In the genomic region with DNA sequence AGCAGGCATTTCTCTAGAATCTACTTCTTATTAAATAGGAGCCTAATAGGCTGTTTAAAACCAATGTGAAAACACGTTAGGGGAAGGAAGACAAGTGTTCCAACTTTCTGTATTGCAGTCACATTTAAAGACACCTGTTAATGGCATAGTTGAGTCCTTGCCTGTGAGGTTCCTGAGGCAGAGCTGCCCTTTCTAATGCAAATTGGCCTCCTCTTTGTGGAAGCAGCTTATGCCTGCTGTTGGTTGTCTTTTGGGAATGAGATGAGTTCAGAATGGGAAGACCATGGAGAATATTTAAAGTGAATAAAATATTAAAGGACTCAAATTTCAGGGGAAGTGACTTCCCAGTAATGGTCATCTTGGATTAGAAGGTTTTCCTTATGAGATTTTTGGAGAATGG, we compare ENCODE assay signal across 21 cellular contexts.
"Had no signal": no experiment of that assay in that cellular context is flagged by ENCODE, and none has a peak within 500 bp of the region (broad histone marks: within the 10 kb centered on the region; RNA-seq: fewer than 3 reads in every experiment).

No MANE protein-coding gene starts in this region.

- H3K27me3 ChIP-seq: brain microvascular endothelial cell, heart left ventricle, left lung, stomach, testis had no signal

- H3K9me3 Mint-ChIP-seq: activated T-cell treated with anti-CD3 and anti-CD28 coated beads, Interleukin-2, amount 50 U/mL, for 72 hours; neural crest cell; type B pancreatic cell had no signal

- H3K27ac ChIP-seq: brain microvascular endothelial cell, left lung, psoas muscle, skin epidermis, stomach, testis, WERI-Rb-1 had no signal

- H3K4me1 ChIP-seq: left lung, stomach, testis had no signal

- H3K27me3 Mint-ChIP-seq: type B pancreatic cell had no signal

- H3K9me3 ChIP-seq: heart left ventricle, left lung, psoas muscle, stomach, testis had no signal

- FAIRE-seq: colon, endometrium, frontal cortex had no signal

- H3K36me3 ChIP-seq: brain microvascular endothelial cell, heart left ventricle, left lung, stomach, WERI-Rb-1 had no signal

- H3K4me3 ChIP-seq: heart left ventricle, left lung, psoas muscle, skin epidermis, stomach, testis had no signal

- H3K4me3 Mint-ChIP-seq: activated T-cell treated with anti-CD3 and anti-CD28 coated beads, Interleukin-2, amount 50 U/mL, for 72 hours; neural crest cell; type B pancreatic cell had no signal

- H3K27ac Mint-ChIP-seq: activated T-cell treated with anti-CD3 and anti-CD28 coated beads, Interleukin-2, amount 50 U/mL, for 72 hours; type B pancreatic cell had no signal

- DNase-seq: activated CD4-positive, alpha-beta T cell treated with anti-CD3 and anti-CD28 coated beads, Interleukin-2, amount 50 U/mL, for 4 hours; activated effector memory CD4-positive, alpha-beta T cell treated with anti-CD3 and anti-CD28 coated beads, Interleukin-2, amount 50 U/mL, for 16 hours; activated naive CD4-positive, alpha-beta T cell treated with anti-CD3 and anti-CD28 coated beads, Interleukin-2, amount 50 U/mL, for 16 hours; activated T-cell treated with anti-CD3 and anti-CD28 coated beads, Interleukin-2, amount 50 U/mL, for 72 hours; aorta; brain microvascular endothelial cell; central memory CD4-positive, alpha-beta T cell; heart left ventricle; left lung; psoas muscle; right cardiac atrium; stimulated activated CD4-positive, alpha-beta T cell treated with anti-CD3 and anti-CD28 coated beads, Interleukin-2, amount 100 ng/mL, for 48 hours; stomach; testis; WERI-Rb-1 had no signal

- H3K36me3 Mint-ChIP-seq: type B pancreatic cell had no signal
